ENCODE assay signal across 17 cellular contexts in genomic region chr22:25053153-25053805, GRCh38.
DNase-seq lines count a peak whose midpoint lies in the region; ATAC-seq and TF ChIP-seq lines count a peak whose summit lies in the region.
"Had no signal": no experiment of that assay in that cellular context is flagged by ENCODE, and none has a peak within 500 bp of the region (broad histone marks: within the 10 kb centered on the region; RNA-seq: fewer than 3 reads in every experiment).

No MANE protein-coding gene starts in this region.

- ATAC-seq in left cardiac atrium = no peak
- ATAC-seq in psoas muscle = no peak
- no peak for ATAC-seq in GM21619 (IDR thresholded peaks at IDR 0.05; ENCODE audit: unreplicated experiment)
- ATAC-seq: activated CD8-positive, alpha-beta T cell treated with anti-CD3 and anti-CD28 coated beads, Interleukin-2, amount 10 ng/mL, durations not matched to agents 7 days and 5 days; gastroesophageal sphincter had no signal

- H3K27ac ChIP-seq in left ventricle myocardium inferior (replicated peaks) (no peak overlapping the region), cingulate gyrus (ENCODE audit: low read depth, low read length) (peak overlapping the region; percentile 2), muscle layer of duodenum (ENCODE audit: low read length) (peak overlapping the region; percentile 80), psoas muscle (no peak overlapping the region)
- H3K27ac ChIP-seq: gastroesophageal sphincter, SJCRH30, tibial artery had no signal

- H3K27me3 ChIP-seq in left ventricle myocardium inferior (ENCODE audit: low read depth) = no peaks in the 10 kb centered on the region
- H3K27me3 ChIP-seq in muscle layer of duodenum (ENCODE audit: low read depth, low read length) = no peaks in the 10 kb centered on the region
- H3K27me3 ChIP-seq in psoas muscle (ENCODE audit: insufficient read depth in 3 of 3, low read length in 2 of 3) = no peaks in the 10 kb centered on the region
- H3K27me3 ChIP-seq: gastroesophageal sphincter, SJCRH30, tibial artery had no signal

- WGBS in psoas muscle, 3 donors = 80 to 91% (median 87%) methylated on average over 7 of the region's 7 CpGs

- peaks cover 17% of the 10 kb centered on the region for H3K36me3 ChIP-seq in left ventricle myocardium inferior
- H3K36me3 ChIP-seq in muscle layer of duodenum (ENCODE audit: control insufficient read depth in 1 of 2, insufficient read depth in 2 of 2, low read length in 2 of 2) = peaks cover 6 to 10% of the 10 kb centered on the region in 2 donors
- peaks cover 0 to 8% of the 10 kb centered on the region in 2 donors for H3K36me3 ChIP-seq in psoas muscle (ENCODE audit: insufficient read depth in 1 of 2, low read depth in 1 of 2)
- H3K36me3 ChIP-seq: SJCRH30 had no signal

- H3K4me1 ChIP-seq in left ventricle myocardium inferior (peaks cover 21% of the 10 kb centered on the region), muscle layer of duodenum (ENCODE audit: control insufficient read depth in 1 of 2, insufficient read depth in 2 of 2, low read length in 2 of 2) (no peaks in the 10 kb centered on the region), psoas muscle (no peaks in the 10 kb centered on the region)
- H3K4me1 ChIP-seq: gastroesophageal sphincter had no signal

- peak; percentile 8 for DNase-seq in left cardiac atrium
- DNase-seq in left ventricle myocardium inferior = no peak
- DNase-seq in NCI-H1105 (lab: John Stamatoyannopoulos, UW) = no peak
- DNase-seq in cardiac septum (ENCODE audit: low spot score) = no peak
- no peak for DNase-seq in psoas muscle
- DNase-seq: activated CD8-positive, alpha-beta T cell treated with anti-CD3 and anti-CD28 coated beads, Interleukin-2, amount 10 ng/mL, durations not matched to agents 7 days and 5 days; activated effector memory CD4-positive, alpha-beta T cell treated with Interleukin-2 at 50 U/mL for 16 hours; effector CD8-positive, alpha-beta T cell; GDM1; NK-92 treated with Interleukin-12 subunit alpha and Interleukin-12 subunit beta, amount 100 ng/mL, for 24 hours; posterior cingulate gyrus; SJCRH30; tibial artery had no signal

- H3K4me3 ChIP-seq in left ventricle myocardium inferior (no peak overlapping the region), muscle layer of duodenum (ENCODE audit: low read depth in 1 of 2, low read length in 2 of 2) (no peak overlapping the region), psoas muscle (no peak overlapping the region)
- H3K4me3 ChIP-seq: gastroesophageal sphincter, SJCRH30, tibial artery had no signal

- no peak for TF ChIP-seq CTCF in left ventricle myocardium inferior (IDR thresholded peaks at IDR 0.05; ENCODE audit: borderline replicate concordance)
- no peak for TF ChIP-seq CTCF in psoas muscle (IDR thresholded peaks at IDR 0.05)

- intact Hi-C loops in left cardiac atrium (cut with DNase I) (loop anchor here in 1 of 2 donors (5.0 kb wide), 1 partner anchor 101 kb away; the partner anchor contains the start of gene KIAA1671), left ventricle myocardium inferior (cut with micrococcal nuclease) (loop anchor here (5.0 kb wide), 1 partner anchor 116 kb away; no protein-coding TSS in a partner anchor), cardiac septum (cut with DNase I) (no loop called here), psoas muscle (cut with DNase I) (loop anchor here (5.0 to 10.0 kb wide), 2 partner anchors 286 to 288 kb away; no protein-coding TSS in a partner anchor)

- H3K9me3 ChIP-seq in left ventricle myocardium inferior (replicated peaks) (peaks cover 8% of the 10 kb centered on the region), muscle layer of duodenum (ENCODE audit: control insufficient read depth in 1 of 2, low read length in 2 of 2) (peaks cover 6 to 7% of the 10 kb centered on the region in 2 donors), psoas muscle (no peaks in the 10 kb centered on the region)

Comparison
In these comparisons a context has a peak if more than half of its experiments do, and no peak if none do; other contexts are left out.
1. H3K27ac ChIP-seq: peak in cingulate gyrus (single experiment) and muscle layer of duodenum (single experiment); none in left ventricle myocardium inferior (single experiment) and psoas muscle (single experiment).